In genomic region chrX:48802089-48802812, GRCh38 we compare ENCODE assay signal across 1 cellular context.
TF ChIP-seq lines count a peak whose summit lies in the region.

No MANE protein-coding gene starts in this region.

TF ChIP-seq in HEK293, 187 proteins besides CTCF, POLR2A, EP300 and RAD21 (continued from another document and continues in another):
- TF ChIP-seq AEBP2 (tag by site-specific recombination; IDR thresholded peaks at IDR 0.05; ENCODE audit: borderline replicate concordance) (no peak), ZNF426 (tag by site-specific recombination; IDR thresholded peaks at IDR 0.05) (no peak), ZNF280D (tag by site-specific recombination; IDR thresholded peaks at IDR 0.05) (no peak), ZNF221 (tag by site-specific recombination; IDR thresholded peaks at IDR 0.05; ENCODE audit: borderline replicate concordance) (no peak), SP7 (tag by site-specific recombination; IDR thresholded peaks at IDR 0.05) (peak; percentile 50; the same call in 1 of the 2 replicates), ZNF169 (tag by site-specific recombination; IDR thresholded peaks at IDR 0.05) (no peak), ZNF658 (tag by site-specific recombination; IDR thresholded peaks at IDR 0.05) (no peak), ZNF341 (tag by site-specific recombination; IDR thresholded peaks at IDR 0.05; ENCODE audit: low read depth) (no peak), ATF2 (tag by site-specific recombination; IDR thresholded peaks at IDR 0.05; ENCODE audit: low read depth) (no peak), ZNF19 (tag by site-specific recombination; IDR thresholded peaks at IDR 0.05; ENCODE audit: low read depth) (no peak), ZNF518A (tag by site-specific recombination; conservative IDR thresholded peaks at IDR 0.05; ENCODE audit: low read depth) (no peak), REPIN1 (tag by site-specific recombination; IDR thresholded peaks at IDR 0.05; ENCODE audit: low read depth) (no peak), ZNF623 (tag by site-specific recombination; IDR thresholded peaks at IDR 0.05) (no peak), ZNF391 (tag by site-specific recombination; IDR thresholded peaks at IDR 0.05; ENCODE audit: borderline replicate concordance, low read depth) (no peak; the same call in 1 of the 2 replicates), SCRT2 (tag by site-specific recombination; IDR thresholded peaks at IDR 0.05) (no peak), ZNF707 (tag by site-specific recombination; IDR thresholded peaks at IDR 0.05) (no peak), TRIM28 (IDR thresholded peaks at IDR 0.05; ENCODE audit: borderline replicate concordance, low read length) (no peak), ZNF473 (tag by site-specific recombination; IDR thresholded peaks at IDR 0.05) (no peak), ZNF449 (tag by site-specific recombination; IDR thresholded peaks at IDR 0.05) (no peak), GLIS1 (tag by site-specific recombination; IDR thresholded peaks at IDR 0.05) (0 out of 2 replicates have a peak, but pooled peaks have one; percentile 9), HOXA7 (CRISPR knock-in tag; IDR thresholded peaks at IDR 0.05; ENCODE audit: borderline replicate concordance) (no peak), KLF8 (tag by site-specific recombination; IDR thresholded peaks at IDR 0.05) (peak; percentile 44), BCL11B (tag by site-specific recombination; IDR thresholded peaks at IDR 0.05; ENCODE audit: low read depth) (0 out of 2 replicates have a peak, but pooled peaks have one; percentile 32), ZSCAN23 (tag by site-specific recombination; IDR thresholded peaks at IDR 0.05) (no peak), YY2 (tag by site-specific recombination; IDR thresholded peaks at IDR 0.05) (no peak), ZNF501 (tag by site-specific recombination; IDR thresholded peaks at IDR 0.05) (no peak), ZNF416 (tag by site-specific recombination; IDR thresholded peaks at IDR 0.05) (no peak), ZNF174 (tag by site-specific recombination; IDR thresholded peaks at IDR 0.05) (no peak), ZFP3 (tag by site-specific recombination; IDR thresholded peaks at IDR 0.05; ENCODE audit: low read depth) (no peak), ZNF398 (tag by site-specific recombination; IDR thresholded peaks at IDR 0.05) (peak; percentile 10; the same call in 1 of the 2 replicates), ZBTB8A (tag by site-specific recombination; IDR thresholded peaks at IDR 0.05) (peak; percentile 57; the same call in 1 of the 2 replicates), GLI4 (tag by site-specific recombination; IDR thresholded peaks at IDR 0.05) (no peak), ZNF114 (tag by site-specific recombination; IDR thresholded peaks at IDR 0.05) (no peak), ZSCAN16 (tag by site-specific recombination; IDR thresholded peaks at IDR 0.05) (no peak), PATZ1 (tag by site-specific recombination; IDR thresholded peaks at IDR 0.05) (peak; percentile 93), ZNF223 (tag by site-specific recombination; IDR thresholded peaks at IDR 0.05) (no peak), ZNF785 (tag by site-specific recombination; IDR thresholded peaks at IDR 0.05) (no peak), ZNF514 (tag by site-specific recombination; IDR thresholded peaks at IDR 0.05) (no peak), RBAK (tag by site-specific recombination; IDR thresholded peaks at IDR 0.05) (no peak), ZNF211 (tag by site-specific recombination; IDR thresholded peaks at IDR 0.05; ENCODE audit: low read depth) (no peak), ZBTB49 (tag by site-specific recombination; IDR thresholded peaks at IDR 0.05; ENCODE audit: low read depth) (no peak), PBX3 (CRISPR knock-in tag; IDR thresholded peaks at IDR 0.05) (no peak), ZNF585B (tag by site-specific recombination; IDR thresholded peaks at IDR 0.05) (no peak), ZNF677 (tag by site-specific recombination; IDR thresholded peaks at IDR 0.05) (no peak)
